In the genomic region with DNA sequence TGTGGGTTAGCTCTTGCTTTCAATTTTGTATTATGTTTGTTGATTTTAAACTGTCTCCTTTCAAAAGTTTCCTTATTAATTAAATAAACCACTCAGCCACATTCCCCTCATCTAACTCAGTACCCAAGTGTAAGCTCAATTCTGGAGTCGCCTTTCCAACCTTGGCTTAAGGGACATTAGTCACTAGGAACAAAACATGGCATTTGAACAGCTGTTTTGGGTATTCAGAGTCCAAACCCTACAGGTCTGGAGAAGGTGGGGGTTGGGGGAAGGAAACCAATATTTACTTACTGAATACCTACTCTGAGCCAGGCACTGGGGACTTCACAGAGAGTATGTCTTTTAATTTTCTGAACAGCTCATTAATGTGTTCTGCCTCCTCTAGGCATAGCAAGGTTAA, we compare ENCODE assay signal across 1 cellular context.
TF ChIP-seq lines count a peak whose summit lies in the region.

No MANE protein-coding gene starts in this region.

TF ChIP-seq in HepG2, 621 proteins besides CTCF, POLR2A, EP300 and RAD21 (continued from another document):
- TF ChIP-seq, protein P1, sequence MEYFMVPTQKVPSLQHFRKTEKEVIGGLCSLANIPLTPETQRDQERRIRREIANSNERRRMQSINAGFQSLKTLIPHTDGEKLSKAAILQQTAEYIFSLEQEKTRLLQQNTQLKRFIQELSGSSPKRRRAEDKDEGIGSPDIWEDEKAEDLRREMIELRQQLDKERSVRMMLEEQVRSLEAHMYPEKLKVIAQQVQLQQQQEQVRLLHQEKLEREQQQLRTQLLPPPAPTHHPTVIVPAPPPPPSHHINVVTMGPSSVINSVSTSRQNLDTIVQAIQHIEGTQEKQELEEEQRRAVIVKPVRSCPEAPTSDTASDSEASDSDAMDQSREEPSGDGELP (IDR thresholded peaks at IDR 0.05; ENCODE audit: borderline replicate concordance, low read depth), result peak; percentile 70; the same call in 1 of the 2 replicates
- TF ChIP-seq FOXA1 (IDR thresholded peaks at IDR 0.05) (no peak), FOXA1 (CRISPR knock-in tag; IDR thresholded peaks at IDR 0.05) (peak; percentile 38; the same call in 1 of the 2 replicates), HNF4A (CRISPR knock-in tag; IDR thresholded peaks at IDR 0.05) (peak; percentile 31; the same call in 1 of the 2 replicates), CHD2 (IDR thresholded peaks at IDR 0.05; ENCODE audit: low read depth, low read length) (no peak), ZNF768 (CRISPR knock-in tag; IDR thresholded peaks at IDR 0.05) (peak; percentile 26; the same call in 1 of the 2 replicates)
- TF ChIP-seq, protein P2, sequence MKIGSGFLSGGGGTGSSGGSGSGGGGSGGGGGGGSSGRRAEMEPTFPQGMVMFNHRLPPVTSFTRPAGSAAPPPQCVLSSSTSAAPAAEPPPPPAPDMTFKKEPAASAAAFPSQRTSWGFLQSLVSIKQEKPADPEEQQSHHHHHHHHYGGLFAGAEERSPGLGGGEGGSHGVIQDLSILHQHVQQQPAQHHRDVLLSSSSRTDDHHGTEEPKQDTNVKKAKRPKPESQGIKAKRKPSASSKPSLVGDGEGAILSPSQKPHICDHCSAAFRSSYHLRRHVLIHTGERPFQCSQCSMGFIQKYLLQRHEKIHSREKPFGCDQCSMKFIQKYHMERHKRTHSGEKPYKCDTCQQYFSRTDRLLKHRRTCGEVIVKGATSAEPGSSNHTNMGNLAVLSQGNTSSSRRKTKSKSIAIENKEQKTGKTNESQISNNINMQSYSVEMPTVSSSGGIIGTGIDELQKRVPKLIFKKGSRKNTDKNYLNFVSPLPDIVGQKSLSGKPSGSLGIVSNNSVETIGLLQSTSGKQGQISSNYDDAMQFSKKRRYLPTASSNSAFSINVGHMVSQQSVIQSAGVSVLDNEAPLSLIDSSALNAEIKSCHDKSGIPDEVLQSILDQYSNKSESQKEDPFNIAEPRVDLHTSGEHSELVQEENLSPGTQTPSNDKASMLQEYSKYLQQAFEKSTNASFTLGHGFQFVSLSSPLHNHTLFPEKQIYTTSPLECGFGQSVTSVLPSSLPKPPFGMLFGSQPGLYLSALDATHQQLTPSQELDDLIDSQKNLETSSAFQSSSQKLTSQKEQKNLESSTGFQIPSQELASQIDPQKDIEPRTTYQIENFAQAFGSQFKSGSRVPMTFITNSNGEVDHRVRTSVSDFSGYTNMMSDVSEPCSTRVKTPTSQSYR (CRISPR knock-in tag; IDR thresholded peaks at IDR 0.05; ENCODE audit: borderline replicate concordance), result peak; percentile 28; the same call in 1 of the 2 replicates
- TF ChIP-seq, protein P3, sequence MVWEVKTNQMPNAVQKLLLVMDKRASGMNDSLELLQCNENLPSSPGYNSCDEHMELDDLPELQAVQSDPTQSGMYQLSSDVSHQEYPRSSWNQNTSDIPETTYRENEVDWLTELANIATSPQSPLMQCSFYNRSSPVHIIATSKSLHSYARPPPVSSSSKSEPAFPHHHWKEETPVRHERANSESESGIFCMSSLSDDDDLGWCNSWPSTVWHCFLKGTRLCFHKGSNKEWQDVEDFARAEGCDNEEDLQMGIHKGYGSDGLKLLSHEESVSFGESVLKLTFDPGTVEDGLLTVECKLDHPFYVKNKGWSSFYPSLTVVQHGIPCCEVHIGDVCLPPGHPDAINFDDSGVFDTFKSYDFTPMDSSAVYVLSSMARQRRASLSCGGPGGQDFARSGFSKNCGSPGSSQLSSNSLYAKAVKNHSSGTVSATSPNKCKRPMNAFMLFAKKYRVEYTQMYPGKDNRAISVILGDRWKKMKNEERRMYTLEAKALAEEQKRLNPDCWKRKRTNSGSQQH (CRISPR knock-in tag; IDR thresholded peaks at IDR 0.05; ENCODE audit: low read depth), result no peak
